ENCODE assay signal across 1 cellular context in the genomic region with DNA sequence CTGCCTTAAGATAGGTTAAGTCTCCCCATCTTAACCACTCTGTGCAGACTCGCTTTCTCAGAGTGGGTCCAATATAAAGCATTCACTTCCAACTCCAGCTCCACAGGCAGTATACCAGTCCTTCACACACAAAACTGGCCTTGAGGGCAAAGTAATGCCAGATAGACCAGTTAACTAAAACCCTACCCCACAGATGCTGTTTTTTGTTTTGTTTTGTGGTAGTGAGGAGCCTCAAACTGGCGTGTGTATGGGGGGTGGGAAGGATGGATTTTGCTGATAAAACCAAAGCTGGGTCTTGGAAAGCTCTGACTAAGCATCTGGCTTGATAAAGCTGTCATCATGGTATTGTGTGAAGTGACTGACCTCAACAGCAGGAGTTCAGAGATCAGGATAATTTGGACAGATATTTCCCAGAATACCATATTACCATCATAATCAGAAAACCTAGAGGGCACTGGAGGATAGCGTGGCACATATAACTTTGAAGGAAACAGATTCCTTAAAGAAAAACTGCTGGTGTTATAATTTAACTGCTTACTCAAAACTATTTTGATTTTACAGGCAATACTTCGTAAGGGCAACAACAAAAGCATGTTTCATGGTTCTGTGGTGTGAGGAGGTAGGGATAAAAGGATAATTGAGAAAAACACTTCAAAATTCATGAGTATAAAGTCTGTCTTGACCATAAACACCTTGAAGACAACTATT.
TF ChIP-seq lines count a peak whose summit lies in the region.

No MANE protein-coding gene starts in this region.

TF ChIP-seq in K562, 482 proteins besides CTCF, POLR2A, EP300 and RAD21 (continued from another document and continues in another):
- TF ChIP-seq, protein P1, sequence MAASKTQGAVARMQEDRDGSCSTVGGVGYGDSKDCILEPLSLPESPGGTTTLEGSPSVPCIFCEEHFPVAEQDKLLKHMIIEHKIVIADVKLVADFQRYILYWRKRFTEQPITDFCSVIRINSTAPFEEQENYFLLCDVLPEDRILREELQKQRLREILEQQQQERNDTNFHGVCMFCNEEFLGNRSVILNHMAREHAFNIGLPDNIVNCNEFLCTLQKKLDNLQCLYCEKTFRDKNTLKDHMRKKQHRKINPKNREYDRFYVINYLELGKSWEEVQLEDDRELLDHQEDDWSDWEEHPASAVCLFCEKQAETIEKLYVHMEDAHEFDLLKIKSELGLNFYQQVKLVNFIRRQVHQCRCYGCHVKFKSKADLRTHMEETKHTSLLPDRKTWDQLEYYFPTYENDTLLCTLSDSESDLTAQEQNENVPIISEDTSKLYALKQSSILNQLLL (CRISPR knock-in tag; IDR thresholded peaks at IDR 0.05; ENCODE audit: borderline replicate concordance), result no peak
- TF ChIP-seq, protein P2, sequence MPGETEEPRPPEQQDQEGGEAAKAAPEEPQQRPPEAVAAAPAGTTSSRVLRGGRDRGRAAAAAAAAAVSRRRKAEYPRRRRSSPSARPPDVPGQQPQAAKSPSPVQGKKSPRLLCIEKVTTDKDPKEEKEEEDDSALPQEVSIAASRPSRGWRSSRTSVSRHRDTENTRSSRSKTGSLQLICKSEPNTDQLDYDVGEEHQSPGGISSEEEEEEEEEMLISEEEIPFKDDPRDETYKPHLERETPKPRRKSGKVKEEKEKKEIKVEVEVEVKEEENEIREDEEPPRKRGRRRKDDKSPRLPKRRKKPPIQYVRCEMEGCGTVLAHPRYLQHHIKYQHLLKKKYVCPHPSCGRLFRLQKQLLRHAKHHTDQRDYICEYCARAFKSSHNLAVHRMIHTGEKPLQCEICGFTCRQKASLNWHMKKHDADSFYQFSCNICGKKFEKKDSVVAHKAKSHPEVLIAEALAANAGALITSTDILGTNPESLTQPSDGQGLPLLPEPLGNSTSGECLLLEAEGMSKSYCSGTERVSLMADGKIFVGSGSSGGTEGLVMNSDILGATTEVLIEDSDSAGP (CRISPR knock-in tag; IDR thresholded peaks at IDR 0.05), result no peak
- TF ChIP-seq HMG20A (CRISPR knock-in tag; conservative IDR thresholded peaks at IDR 0.05) (peak; percentile 91), ZNF507 (tag; conservative IDR thresholded peaks at IDR 0.05) (no peak), ZFP36 (IDR thresholded peaks at IDR 0.05; ENCODE audit: low read depth, low read length, partially characterized antibody) (no peak), RBBP5 (IDR thresholded peaks at IDR 0.05; ENCODE audit: borderline replicate concordance, insufficient read depth, low read length, poor library complexity, severe bottlenecking) (no peak), ZNF780A (CRISPR knock-in tag; IDR thresholded peaks at IDR 0.05) (no peak), DEAF1 (CRISPR knock-in tag; IDR thresholded peaks at IDR 0.05) (0 out of 2 replicates have a peak, but pooled peaks have one; percentile 24), NFE2L1 (tag; IDR thresholded peaks at IDR 0.05; ENCODE audit: borderline replicate concordance, low read depth) (no peak), ILK (tag; IDR thresholded peaks at IDR 0.05; ENCODE audit: borderline replicate concordance, low read depth) (no peak), KDM1A (IDR thresholded peaks at IDR 0.05) (peak; percentile 100), ZNF707 (CRISPR knock-in tag; conservative IDR thresholded peaks at IDR 0.05) (no peak), GATAD2A (IDR thresholded peaks at IDR 0.05) (peak; percentile 60; the same call in 1 of the 2 replicates), ZNF121 (CRISPR knock-in tag; conservative IDR thresholded peaks at IDR 0.05) (no peak), ZNF239 (CRISPR knock-in tag; IDR thresholded peaks at IDR 0.05) (peak; percentile 56), CHD2 (IDR thresholded peaks at IDR 0.05; ENCODE audit: low read depth, low read length) (no peak), TBP (optimal IDR thresholded peaks at IDR 0.05; ENCODE audit: low read depth, low read length) (no peak), RHOXF2B (CRISPR knock-in tag; conservative IDR thresholded peaks at IDR 0.05) (no peak), ZNF79 (CRISPR knock-in tag; IDR thresholded peaks at IDR 0.05; ENCODE audit: low read depth) (0 out of 2 replicates have a peak, but pooled peaks have one; percentile 54), MIER1 (IDR thresholded peaks at IDR 0.05; ENCODE audit: low read depth) (no peak), MTA3 (IDR thresholded peaks at IDR 0.05; ENCODE audit: borderline replicate concordance) (peak; percentile 89), FOXJ3 (CRISPR knock-in tag; IDR thresholded peaks at IDR 0.05) (no peak), KLF6 (CRISPR knock-in tag; IDR thresholded peaks at IDR 0.05; ENCODE audit: borderline replicate concordance) (peak; percentile 65; the same call in 1 of the 2 replicates), RBM22 (IDR thresholded peaks at IDR 0.05; ENCODE audit: low read depth, low read length, poor library complexity, severe bottlenecking) (no peak), NR2C1 (IDR thresholded peaks at IDR 0.05) (peak; percentile 59; the same call in 1 of the 2 replicates), NR2C1 (tag; IDR thresholded peaks at IDR 0.05) (peak; percentile 88), LARP7 (IDR thresholded peaks at IDR 0.05) (no peak), TCFL5 (CRISPR knock-in tag; conservative IDR thresholded peaks at IDR 0.05) (no peak), FOXP4 (CRISPR knock-in tag; IDR thresholded peaks at IDR 0.05; ENCODE audit: borderline replicate concordance) (peak; percentile 86), U2AF2 (optimal IDR thresholded peaks at IDR 0.05; ENCODE audit: low read depth, low read length) (no peak), NRF1 (conservative IDR thresholded peaks at IDR 0.05 in 1 of 2, IDR thresholded peaks at IDR 0.05 in 1 of 2) (no peak), EHMT2 (IDR thresholded peaks at IDR 0.05) (no peak; the same call in 1 of the 2 replicates), PPARD (CRISPR knock-in tag; IDR thresholded peaks at IDR 0.05) (no peak), POLR3G (IDR thresholded peaks at IDR 0.05; ENCODE audit: extremely low read depth, insufficient read length, insufficient replicate concordance) (no peak), CBX8 (IDR thresholded peaks at IDR 0.05; ENCODE audit: borderline replicate concordance, extremely low read depth, low read depth, low read length, poor library complexity, severe bottlenecking) (no peak), ZNF143 (CRISPR knock-in tag; IDR thresholded peaks at IDR 0.05) (no peak), ZNF444 (CRISPR knock-in tag; IDR thresholded peaks at IDR 0.05) (0 out of 2 replicates have a peak, but pooled peaks have one; percentile 60), PHTF2 (CRISPR knock-in tag; IDR thresholded peaks at IDR 0.05) (no peak), HOXB6 (CRISPR knock-in tag; IDR thresholded peaks at IDR 0.05; ENCODE audit: borderline replicate concordance) (no peak), ZNF347 (CRISPR knock-in tag; IDR thresholded peaks at IDR 0.05; ENCODE audit: low read depth) (no peak), SP2 (IDR thresholded peaks at IDR 0.05; ENCODE audit: extremely low read depth, low read depth, low read length, poor library complexity, severe bottlenecking) (no peak), ZNF785 (CRISPR knock-in tag; IDR thresholded peaks at IDR 0.05) (no peak)
- TF ChIP-seq, protein P3, sequence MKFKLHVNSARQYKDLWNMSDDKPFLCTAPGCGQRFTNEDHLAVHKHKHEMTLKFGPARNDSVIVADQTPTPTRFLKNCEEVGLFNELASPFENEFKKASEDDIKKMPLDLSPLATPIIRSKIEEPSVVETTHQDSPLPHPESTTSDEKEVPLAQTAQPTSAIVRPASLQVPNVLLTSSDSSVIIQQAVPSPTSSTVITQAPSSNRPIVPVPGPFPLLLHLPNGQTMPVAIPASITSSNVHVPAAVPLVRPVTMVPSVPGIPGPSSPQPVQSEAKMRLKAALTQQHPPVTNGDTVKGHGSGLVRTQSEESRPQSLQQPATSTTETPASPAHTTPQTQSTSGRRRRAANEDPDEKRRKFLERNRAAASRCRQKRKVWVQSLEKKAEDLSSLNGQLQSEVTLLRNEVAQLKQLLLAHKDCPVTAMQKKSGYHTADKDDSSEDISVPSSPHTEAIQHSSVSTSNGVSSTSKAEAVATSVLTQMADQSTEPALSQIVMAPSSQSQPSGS (CRISPR knock-in tag; IDR thresholded peaks at IDR 0.05), result no peak
- TF ChIP-seq, protein P4, sequence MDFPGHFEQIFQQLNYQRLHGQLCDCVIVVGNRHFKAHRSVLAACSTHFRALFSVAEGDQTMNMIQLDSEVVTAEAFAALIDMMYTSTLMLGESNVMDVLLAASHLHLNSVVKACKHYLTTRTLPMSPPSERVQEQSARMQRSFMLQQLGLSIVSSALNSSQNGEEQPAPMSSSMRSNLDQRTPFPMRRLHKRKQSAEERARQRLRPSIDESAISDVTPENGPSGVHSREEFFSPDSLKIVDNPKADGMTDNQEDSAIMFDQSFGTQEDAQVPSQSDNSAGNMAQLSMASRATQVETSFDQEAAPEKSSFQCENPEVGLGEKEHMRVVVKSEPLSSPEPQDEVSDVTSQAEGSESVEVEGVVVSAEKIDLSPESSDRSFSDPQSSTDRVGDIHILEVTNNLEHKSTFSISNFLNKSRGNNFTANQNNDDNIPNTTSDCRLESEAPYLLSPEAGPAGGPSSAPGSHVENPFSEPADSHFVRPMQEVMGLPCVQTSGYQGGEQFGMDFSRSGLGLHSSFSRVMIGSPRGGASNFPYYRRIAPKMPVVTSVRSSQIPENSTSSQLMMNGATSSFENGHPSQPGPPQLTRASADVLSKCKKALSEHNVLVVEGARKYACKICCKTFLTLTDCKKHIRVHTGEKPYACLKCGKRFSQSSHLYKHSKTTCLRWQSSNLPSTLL (IDR thresholded peaks at IDR 0.05), result no peak
- TF ChIP-seq, protein P5, sequence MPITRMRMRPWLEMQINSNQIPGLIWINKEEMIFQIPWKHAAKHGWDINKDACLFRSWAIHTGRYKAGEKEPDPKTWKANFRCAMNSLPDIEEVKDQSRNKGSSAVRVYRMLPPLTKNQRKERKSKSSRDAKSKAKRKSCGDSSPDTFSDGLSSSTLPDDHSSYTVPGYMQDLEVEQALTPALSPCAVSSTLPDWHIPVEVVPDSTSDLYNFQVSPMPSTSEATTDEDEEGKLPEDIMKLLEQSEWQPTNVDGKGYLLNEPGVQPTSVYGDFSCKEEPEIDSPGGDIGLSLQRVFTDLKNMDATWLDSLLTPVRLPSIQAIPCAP (CRISPR knock-in tag; IDR thresholded peaks at IDR 0.05; ENCODE audit: borderline replicate concordance), result no peak
